Comparison of ENCODE assay signal across 9 cellular contexts in the genomic region with DNA sequence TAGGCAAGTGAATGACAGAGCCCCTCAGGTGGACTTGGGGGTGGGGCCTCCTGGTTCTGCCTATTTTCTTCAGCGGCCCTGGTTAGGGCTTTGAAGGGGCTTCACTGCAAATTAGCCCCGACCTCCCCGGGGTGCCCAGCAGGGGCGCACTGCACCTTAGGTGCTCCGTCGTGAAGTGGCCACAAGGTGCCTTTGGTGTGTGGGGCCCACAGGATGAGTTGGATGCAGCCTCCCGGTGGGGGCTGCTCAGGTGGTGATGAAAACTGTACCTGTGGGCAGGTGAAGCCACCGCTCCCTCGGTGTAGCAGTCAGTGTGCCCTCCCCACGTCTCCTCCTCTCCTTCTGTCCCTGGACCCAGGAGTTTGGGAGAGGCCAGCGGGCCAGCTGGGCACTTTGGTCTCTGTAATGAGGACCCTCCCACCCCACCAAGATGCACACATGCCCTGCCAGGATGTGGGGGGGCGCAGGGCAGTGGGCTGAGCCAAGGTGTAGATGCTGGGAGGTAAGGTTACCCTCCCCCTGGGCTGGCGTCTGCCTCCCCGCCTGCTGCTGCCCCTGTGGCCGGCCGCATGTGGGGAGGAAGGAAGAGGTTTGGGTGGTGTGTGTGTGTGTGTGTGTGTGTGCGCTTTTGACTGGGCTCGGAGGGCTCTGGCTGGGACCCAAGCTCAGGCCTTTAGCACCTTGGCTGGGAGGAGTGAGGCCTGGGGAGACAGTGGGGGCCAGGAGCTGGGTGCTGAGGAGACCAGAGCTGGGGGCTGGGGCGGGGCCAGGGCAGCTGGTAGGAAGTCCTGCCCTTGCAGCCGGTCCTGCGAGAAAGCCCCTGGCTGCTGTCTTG. TPM values are rescaled to one million over a fixed set of nuclear protein-coding genes. Genes with fewer than 3 reads are reported as not detected.
DNase-seq lines count a peak whose midpoint lies in the region; ATAC-seq, FAIRE-seq and TF ChIP-seq lines count a peak whose summit lies in the region.
"Had no signal": no experiment of that assay in that cellular context is flagged by ENCODE, and none has a peak within 500 bp of the region (broad histone marks: within the 10 kb centered on the region; RNA-seq: fewer than 3 reads in every experiment).

No MANE protein-coding gene starts in this region.

- H4K20me1 ChIP-seq in SU-DHL-6 (ENCODE audit: low read depth, low read length) (no peaks in the 10 kb centered on the region), osteoblast (ENCODE audit: insufficient read depth, low read length) (peaks cover 95% of the 10 kb centered on the region)

- H3K36me3 ChIP-seq in SU-DHL-6 (ENCODE audit: low read length) = no peaks in the 10 kb centered on the region
- no peaks in the 10 kb centered on the region for H3K36me3 ChIP-seq in osteoblast (ENCODE audit: insufficient read depth, low read length)

- TF ChIP-seq CTCF in GM12875 (IDR thresholded peaks at IDR 0.05; ENCODE audit: borderline replicate concordance, insufficient read depth, low read depth, low read length) (peak; percentile 77), SU-DHL-6 (IDR thresholded peaks at IDR 0.05; ENCODE audit: insufficient read depth, low read length, poor library complexity, severe bottlenecking) (peak; percentile 41), osteoblast (IDR thresholded peaks at IDR 0.05; ENCODE audit: extremely low read depth, low read depth, low read length) (peak; percentile 22)

- no peak overlapping the region for H3K27ac ChIP-seq in SU-DHL-6 (ENCODE audit: low read depth, low read length)
- no peak overlapping the region for H3K27ac ChIP-seq in osteoblast (ENCODE audit: low read depth, low read length)
- H3K27ac ChIP-seq: KMS-11 had no signal

- H2AFZ ChIP-seq in SU-DHL-6 (ENCODE audit: low read depth, low read length, severe bottlenecking) (no peak overlapping the region), osteoblast (ENCODE audit: low read length) (no peak overlapping the region)

- H3K79me2 ChIP-seq in SU-DHL-6 (ENCODE audit: insufficient read depth, low read length) (no peaks in the 10 kb centered on the region), osteoblast (ENCODE audit: insufficient read depth, low read length) (peaks cover 100% of the 10 kb centered on the region)

- FAIRE-seq in RCC 7860 (lab: Jason Lieb, UNC) = no peak

- H3K4me1 ChIP-seq in osteoblast (ENCODE audit: insufficient read depth, low read length) = peaks cover 36% of the 10 kb centered on the region

- no peaks in the 10 kb centered on the region for H3K27me3 ChIP-seq in SU-DHL-6 (ENCODE audit: low read length)
- H3K27me3 ChIP-seq in osteoblast (ENCODE audit: insufficient read depth, low read length) = no peaks in the 10 kb centered on the region

- DNase-seq in dermis blood vessel endothelial cell (peak; percentile 69), osteoblast (ENCODE audit: insufficient read length, low spot score, missing footprints) (no peak), RCC 7860 (ENCODE audit: low spot score) (no peak), SKM-1 treated with dmso at 0.1 percent for 144 hours (lab: John Stamatoyannopoulos, UW; ENCODE audit: unreplicated experiment) (no peak)

- H3K4me3 ChIP-seq in GM12875 (ENCODE audit: low read depth, low read length) (no peak overlapping the region), SU-DHL-6 (ENCODE audit: insufficient read depth, low read length, poor library complexity, severe bottlenecking) (no peak overlapping the region), osteoblast (ENCODE audit: insufficient read depth, low read length) (no peak overlapping the region)

- H3F3A ChIP-seq in SU-DHL-6 (ENCODE audit: insufficient read depth) = no peaks in the 10 kb centered on the region

- no peaks in the 10 kb centered on the region for H3K9me2 ChIP-seq in SU-DHL-6 (replicated peaks; ENCODE audit: insufficient read depth, low read length)

- no peak overlapping the region for H3K9ac ChIP-seq in SU-DHL-6 (ENCODE audit: low read length)
- H3K9ac ChIP-seq: KMS-11 had no signal

- H3K9me3 ChIP-seq in SU-DHL-6 (ENCODE audit: insufficient read depth, low read length) (no peaks in the 10 kb centered on the region), osteoblast (ENCODE audit: low read depth, low read length) (no peaks in the 10 kb centered on the region)

- ATAC-seq in GM21619 (IDR thresholded peaks at IDR 0.05; ENCODE audit: unreplicated experiment) = no peak
- no peak for ATAC-seq in HG02798 (IDR thresholded peaks at IDR 0.05; ENCODE audit: poor library complexity, unreplicated experiment)

- H3K4me2 ChIP-seq in SU-DHL-6 (ENCODE audit: low read depth, low read length, poor library complexity, severe bottlenecking) (no peak overlapping the region), osteoblast (ENCODE audit: insufficient read depth, low read length) (no peak overlapping the region)
- H3K4me2 ChIP-seq: KMS-11 had no signal

RNA-seq across cellular contexts. Expression of a gene that starts 55.6 kb away (rescaled TPM):
- total RNA-seq in dermis blood vessel endothelial cell (23.3 and 31.7 TPM in 2 replicates), osteoblast (25.3 and 26.4 TPM in 2 replicates)

Comparison
In these comparisons a context has a peak if more than half of its experiments do, and no peak if none do; other contexts are left out.
1. CTCF ChIP-seq: peak in every context shown above with its lines; median percentile 77 in GM12875; 41 in SU-DHL-6; 22 in osteoblast.